In the genomic region with DNA sequence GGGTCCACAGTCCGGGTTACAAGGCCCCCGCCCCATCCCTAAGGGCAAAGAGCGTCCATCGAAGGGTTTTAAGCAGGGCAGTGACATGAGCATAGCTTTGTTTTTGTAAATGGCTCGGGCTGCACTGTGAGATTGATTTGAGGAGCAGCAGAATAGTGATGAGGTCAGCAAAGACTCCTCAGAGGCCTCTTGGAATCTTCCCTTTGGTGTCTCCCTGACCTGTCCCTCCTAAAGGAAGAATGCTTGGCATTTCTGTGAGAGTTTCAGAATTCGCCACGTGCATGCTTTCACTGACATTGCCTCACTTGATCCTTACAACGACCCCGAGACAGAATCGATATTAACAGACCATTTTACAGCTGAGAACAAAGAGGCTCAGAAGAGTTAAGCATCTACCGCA, we compare ENCODE assay signal across 23 cellular contexts. TPM values are rescaled to one million over a fixed set of nuclear protein-coding genes. Genes with fewer than 3 reads are reported as not detected.
"Had no signal": no experiment of that assay in that cellular context is flagged by ENCODE, and none has a peak within 500 bp of the region (broad histone marks: within the 10 kb centered on the region; RNA-seq: fewer than 3 reads in every experiment).

No MANE protein-coding gene starts in this region.

- H3K4me1 ChIP-seq: adrenal gland, foreskin keratinocyte, right atrium auricular region, suprapubic skin, transverse colon had no signal

- FAIRE-seq: colon, keratinocyte had no signal

- H3K36me3 ChIP-seq: adrenal gland, right atrium auricular region, suprapubic skin, transverse colon had no signal

- H3K4me1 Mint-ChIP-seq: activated naive CD4-positive, alpha-beta T cell treated with anti-CD3 and anti-CD28 coated beads, Interleukin-2, amount 50 U/mL, for 24 hours; nephron progenitor cell had no signal

- ATAC-seq: foreskin keratinocyte; left lobe of liver; stimulated activated naive CD8-positive, alpha-beta T cell treated with anti-CD3 and anti-CD28 coated beads, Interleukin-15, amount 100 ng/mL, for 72 hours had no signal

- H3K27me3 Mint-ChIP-seq: activated naive CD4-positive, alpha-beta T cell treated with anti-CD3 and anti-CD28 coated beads, Interleukin-2, amount 50 U/mL, for 24 hours; stimulated activated naive CD8-positive, alpha-beta T cell treated with anti-CD3 and anti-CD28 coated beads, Interleukin-15, amount 100 ng/mL, for 72 hours had no signal

- H3K4me3 Mint-ChIP-seq: activated naive CD4-positive, alpha-beta T cell treated with anti-CD3 and anti-CD28 coated beads, Interleukin-2, amount 50 U/mL, for 24 hours; nephron progenitor cell; stimulated activated naive CD8-positive, alpha-beta T cell treated with anti-CD3 and anti-CD28 coated beads, Interleukin-15, amount 100 ng/mL, for 72 hours had no signal

- H3K27ac Mint-ChIP-seq: activated naive CD4-positive, alpha-beta T cell treated with anti-CD3 and anti-CD28 coated beads, Interleukin-2, amount 50 U/mL, for 24 hours; nephron progenitor cell; stimulated activated naive CD8-positive, alpha-beta T cell treated with anti-CD3 and anti-CD28 coated beads, Interleukin-15, amount 100 ng/mL, for 72 hours had no signal

- H3K9me3 Mint-ChIP-seq: activated naive CD4-positive, alpha-beta T cell treated with anti-CD3 and anti-CD28 coated beads, Interleukin-2, amount 50 U/mL, for 24 hours; nephron progenitor cell; stimulated activated naive CD8-positive, alpha-beta T cell treated with anti-CD3 and anti-CD28 coated beads, Interleukin-15, amount 100 ng/mL, for 72 hours had no signal

- H3K27ac ChIP-seq: adrenal gland, dorsolateral prefrontal cortex, foreskin keratinocyte, right atrium auricular region, skin epidermis, suprapubic skin, transverse colon had no signal

- H3K9me3 ChIP-seq: adrenal gland, right atrium auricular region, suprapubic skin, transverse colon had no signal

- H3K4me3 ChIP-seq: adrenal gland, dorsolateral prefrontal cortex, lung, right atrium auricular region, skin epidermis, suprapubic skin, transverse colon had no signal

- H3K27me3 ChIP-seq: adrenal gland, foreskin keratinocyte, right atrium auricular region, suprapubic skin, transverse colon had no signal

- DNase-seq: activated CD4-positive, alpha-beta T cell treated with anti-CD3 and anti-CD28 coated beads, Interleukin-2, amount 50 U/mL, for 4 hours; activated CD4-positive, CD25-positive, alpha-beta regulatory T cell treated with anti-CD3 and anti-CD28 coated beads, Interleukin-2, amount 50 U/mL, for 72 hours; activated gamma-delta T cell; adrenal gland; dorsolateral prefrontal cortex; foreskin keratinocyte; hypothalamus; midbrain; nephron progenitor cell; occipital lobe; stimulated activated CD4-positive, alpha-beta T cell treated with anti-CD3 and anti-CD28 coated beads, Interleukin-15, amount 100 ng/mL, for 24 hours; stimulated activated CD4-positive, alpha-beta T cell treated with anti-CD3 and anti-CD28 coated beads, Interleukin-4, amount 100 ng/mL, for 1 hour; stimulated activated naive CD8-positive, alpha-beta T cell treated with anti-CD3 and anti-CD28 coated beads, Interleukin-15, amount 100 ng/mL, for 72 hours; transverse colon had no signal

RNA-seq across cellular contexts. Expression of a gene that starts 20.3 kb away (rescaled TPM):
- total RNA-seq: cardiac septum, occipital lobe had no signal
